Comparison of ENCODE assay signal across 8 cellular contexts in the genomic region with DNA sequence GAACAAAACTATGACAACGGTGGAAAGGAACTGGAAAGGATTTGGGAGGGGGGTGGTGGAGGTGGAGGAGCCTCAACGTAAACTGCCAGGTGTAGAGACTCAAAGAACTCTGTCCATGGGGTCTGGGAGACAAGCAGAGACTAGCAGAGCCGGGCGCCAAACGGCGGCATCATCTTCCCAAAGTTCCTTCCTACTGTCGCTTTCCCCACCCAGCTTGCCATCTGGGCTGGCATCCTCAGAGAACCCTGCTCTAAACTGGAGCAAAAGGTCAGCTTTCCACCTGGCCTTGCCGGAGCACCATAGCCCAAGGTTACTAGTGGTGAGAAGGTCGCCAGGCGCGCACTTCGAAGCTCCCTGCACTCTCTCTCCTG. TPM values are rescaled to one million over a fixed set of nuclear protein-coding genes. Genes with fewer than 3 reads are reported as not detected.
A peak's percentile ranks its signal among the peaks of the same experiment; 100 is the strongest.
DNase-seq lines count a peak whose midpoint lies in the region; ATAC-seq, FAIRE-seq and TF ChIP-seq lines count a peak whose summit lies in the region.

No MANE protein-coding gene starts in this region.

- no peaks in the 10 kb centered on the region for H3K27me3 ChIP-seq in heart left ventricle
- H3K27me3 ChIP-seq in GM12878 (replicated peaks in 1 of 2; ENCODE audit: control insufficient read depth in 2 of 2, insufficient read depth in 2 of 2, low read length in 1 of 2), result no peaks in the 10 kb centered on the region
- H3K27me3 ChIP-seq in uterus, result no peaks in the 10 kb centered on the region

- no peaks in the 10 kb centered on the region for H3K36me3 ChIP-seq in heart left ventricle
- H3K36me3 ChIP-seq in GM12878 (ENCODE audit: control insufficient read depth in 2 of 2, insufficient read depth in 2 of 2, low read length in 1 of 2), result no peaks in the 10 kb centered on the region
- H3K36me3 ChIP-seq in mesodermal cell (ENCODE audit: control insufficient read depth, insufficient read depth, low read length), result no peaks in the 10 kb centered on the region
- H3K36me3 ChIP-seq in uterus, result no peaks in the 10 kb centered on the region

- no peak for TF ChIP-seq EP300 in GM12878 (IDR thresholded peaks at IDR 0.05; ENCODE audit: borderline replicate concordance in 1 of 2, control insufficient read depth in 1 of 2, low read depth in 2 of 2, low read length in 2 of 2)

- TF ChIP-seq POLR2A in heart left ventricle (IDR thresholded peaks at IDR 0.05), result no peak
- TF ChIP-seq POLR2A in GM12878 (IDR thresholded peaks at IDR 0.05; ENCODE audit: low read depth, low read length), result 0 out of 2 replicates have a peak, but pooled peaks have one; percentile 15
- TF ChIP-seq POLR2A in uterus (IDR thresholded peaks at IDR 0.05), result no peak

- H4K20me1 ChIP-seq in GM12878 (ENCODE audit: control insufficient read depth, insufficient read depth), result no peaks in the 10 kb centered on the region

- no peak overlapping the region for H2AFZ ChIP-seq in GM12878 (ENCODE audit: control insufficient read depth, low read depth, low read length)

- WGBS in heart left ventricle, 4 donors, result 13 to 33% (median 23%) methylated on average over 7 to 12 of the region's 12 CpGs
- WGBS in GM12878 (ENCODE audit: insufficient coverage, insufficient replicate concordance, low lambda C conversion rate, missing lambda C conversion rate), result 82% methylated on average over 12 of the region's 12 CpGs
- 28 to 47% methylated on average over 3 to 8 of the region's 12 CpGs for WGBS in mesodermal cell (ENCODE audit: insufficient coverage in 2 of 2), 2 experiments

- H3K9me3 ChIP-seq in heart left ventricle, result no peaks in the 10 kb centered on the region
- H3K9me3 ChIP-seq in GM12878 (replicated peaks; ENCODE audit: control insufficient read depth, insufficient read depth, low read length), result no peaks in the 10 kb centered on the region
- H3K9me3 ChIP-seq in mesodermal cell (ENCODE audit: control insufficient read depth, low read length), result no peaks in the 10 kb centered on the region
- H3K9me3 ChIP-seq in uterus, result no peaks in the 10 kb centered on the region

- H3K4me2 ChIP-seq in GM12878 (ENCODE audit: control insufficient read depth, insufficient read depth), result peak overlapping the region; percentile 97

- SMC1A ChIA-PET in GM12878 (lab: Charles Lee; ENCODE audit: uncharacterized antibody, unreplicated experiment), result interaction anchor here (0.9 to 11.2 kb wide), 7 partner anchors 10 to 120 kb away, joined by 3 to 133 read pairs (median 4); no protein-coding TSS in a partner anchor

- DNase-seq in heart left ventricle (no peak), cardiac septum (ENCODE audit: low spot score) (no peak), GM12878 (ENCODE audit: low read depth, low spot score) (no peak), uterus (no peak), epidermal melanocyte (ENCODE audit: insufficient read length, low spot score) (no peak)
- DNase-seq in stimulated activated naive CD4-positive, alpha-beta T cell treated with Interleukin-2 at 50 U/mL for 16 hours (lab: John Stamatoyannopoulos, UW), result no peak

- H3K79me2 ChIP-seq in GM12878 (ENCODE audit: control insufficient read depth, insufficient read depth, low read length), result peaks cover 17% of the 10 kb centered on the region

- H3K4me3 ChIP-seq in heart left ventricle (peak overlapping the region in 11 of 12 donors; percentile 27 to 71 (median 61)), GM12878 (peak overlapping the region; percentile 78; the same call in 1 of the 2 replicates), mesodermal cell (ENCODE audit: extremely low read depth, insufficient read depth, low read length, poor library complexity, severe bottlenecking) (peak overlapping the region; percentile 38), uterus (peak overlapping the region; percentile 31 to 75)

- H3K9ac ChIP-seq in GM12878 (ENCODE audit: control insufficient read depth, insufficient read depth, low read length), result peak overlapping the region; percentile 94; the same call in 1 of the 2 replicates

- BruUV-seq in GM12878 (replicated peaks; lab: Mats Ljungman, UMichigan), result no TSS peak

- in situ Hi-C loops in GM12878 (cut with MboI), result no loop called here

- TF ChIP-seq CTCF in heart left ventricle (IDR thresholded peaks at IDR 0.05), result no peak
- TF ChIP-seq CTCF in GM12878 (IDR thresholded peaks at IDR 0.05 in 2 of 3, conservative IDR thresholded peaks at IDR 0.05 in 1 of 3; ENCODE audit: control insufficient read depth in 2 of 3, extremely low read depth in 1 of 3, insufficient read depth in 1 of 3, low read depth in 3 of 3, low read length in 3 of 3), result no peak
- TF ChIP-seq CTCF in uterus (IDR thresholded peaks at IDR 0.05), result no peak

- H3K27ac ChIP-seq in heart left ventricle, result peak overlapping the region; percentile 96 to 100 (median 100)
- H3K27ac ChIP-seq in GM12878 (ENCODE audit: control insufficient read depth, insufficient read depth), result peak overlapping the region; percentile 99
- H3K27ac ChIP-seq in mesodermal cell (ENCODE audit: low read depth, low read length, severe bottlenecking), result peak overlapping the region; percentile 97
- peak overlapping the region; percentile 98 to 100 for H3K27ac ChIP-seq in uterus

- no peak for ATAC-seq in heart left ventricle
- no peak for ATAC-seq in GM12878
- no peak for ATAC-seq in GM21717 (IDR thresholded peaks at IDR 0.05; ENCODE audit: unreplicated experiment)

- POLR2A ChIA-PET in GM12878 (lab: Charles Lee), result interaction anchor here (0.5 to 10.5 kb wide), 8 partner anchors 8 to 77 kb away, joined by 3 to 151 read pairs (median 10); no protein-coding TSS in a partner anchor

- CTCF ChIA-PET in GM12878 (lab: Yijun Ruan, JAX), result interaction anchor here (0.7 to 3.3 kb wide), 7 partner anchors 9 to 85 kb away, joined by 3 to 8 read pairs (median 3); no protein-coding TSS in a partner anchor

- RAD21 ChIA-PET in GM12878 (lab: Charles Lee; ENCODE audit: unreplicated experiment), result interaction anchor here (0.9 to 3.2 kb wide), 7 partner anchors 8 to 119 kb away, joined by 3 to 27 read pairs (median 4); no protein-coding TSS in a partner anchor

- peaks cover 16 to 87% (median 59%) of the 10 kb centered on the region in 12 donors for H3K4me1 ChIP-seq in heart left ventricle
- peaks cover 49% of the 10 kb centered on the region for H3K4me1 ChIP-seq in GM12878 (ENCODE audit: control insufficient read depth, insufficient read depth, low read length)
- peaks cover 49% of the 10 kb centered on the region for H3K4me1 ChIP-seq in mesodermal cell (ENCODE audit: control insufficient read depth, insufficient read depth, low read length, poor library complexity, severe bottlenecking)
- H3K4me1 ChIP-seq in uterus, result peaks cover 16 to 32% of the 10 kb centered on the region in 2 donors

- intact Hi-C loops in heart left ventricle (cut with DNase I), result loop anchor here in 1 of 10 donors (2.0 kb wide), 1 partner anchor 114 kb away; no protein-coding TSS in a partner anchor
- intact Hi-C loops in cardiac septum (cut with DNase I), result loop anchor here (2.0 kb wide), 1 partner anchor 66 kb away; a partner anchor contains a TSS
- intact Hi-C loops in GM12878 (cut with micrococcal nuclease; ENCODE audit: unreplicated experiment), result no loop called here
- intact Hi-C loops in uterus (cut with DNase I; ENCODE audit: low total_unique reads), result no loop called here

- no peak for TF ChIP-seq RAD21 in GM12878 (IDR thresholded peaks at IDR 0.05; ENCODE audit: insufficient read depth, low read depth, low read length)

- FAIRE-seq in GM12878 (lab: Jason Lieb, UNC), result no peak

TF ChIP-seq in GM12878, 131 proteins besides CTCF, POLR2A, EP300 and RAD21:
- TF ChIP-seq SREBF2 (IDR thresholded peaks at IDR 0.05; ENCODE audit: low read length) (no peak), NFIC (IDR thresholded peaks at IDR 0.05; ENCODE audit: low read depth, low read length) (0 out of 2 replicates have a peak, but pooled peaks have one; percentile 12)

RNA-seq across cellular contexts. Expression of a gene that starts 4.0 kb away (rescaled TPM):
- total RNA-seq in heart left ventricle, result 10 to 100 TPM; 31.7 to 59.2 (median 36.7) TPM
- polyA plus RNA-seq in heart left ventricle, result 10 to 100 TPM in 1 of 2 donors, 1 to 10 TPM in 1; 7.5 to 24.4 TPM
- 46.0 TPM for total RNA-seq in cardiac septum
- 24.2 and 27.6 TPM in 2 replicates for total RNA-seq in GM12878 (2013; cell fraction: nucleolus; rRNA removed)
- total RNA-seq in GM12878 (2014; rRNA removed), result 19.1 and 22.8 TPM in 2 replicates
- 2.8 and 3.4 TPM in 2 replicates for total RNA-seq in GM12878 (2014; rRNA removed; fragmentation: Illumina TruSeq; extraction: Trizol)
- 33.3 and 34.5 TPM in 2 replicates for total RNA-seq in GM12878 (2021)
- 3.2 TPM for polyA plus RNA-seq in GM12878 (2011; ENCODE audit: low read depth)
- polyA plus RNA-seq in GM12878 (2011; rRNA removed), result 8.3 and 9.7 TPM in 2 replicates
- 11.4 and 14.5 TPM in 2 replicates for polyA plus RNA-seq in GM12878 (2011; cell fraction: cytosol; rRNA removed)
- 25.0 and 34.8 TPM in 2 replicates for polyA plus RNA-seq in GM12878 (2011; cell fraction: nucleus; rRNA removed)
- polyA plus RNA-seq in GM12878 (2012), result 13.7 and 15.9 TPM in 2 replicates
- 1.6 and 2.9 TPM in 2 replicates for polyA plus RNA-seq in GM12878 (2014; fragmentation: Illumina TruSeq; extraction: Trizol)
- polyA plus RNA-seq in GM12878 (2014; fragmentation: Nextera tagmentation; extraction: Ambion mirVana), result 1 to 10 TPM; 1.2 to 1.9 TPM
- polyA plus RNA-seq in GM12878 (2014; rRNA removed), result 11.6 and 14.4 TPM in 2 replicates
- polyA plus RNA-seq in GM12878 (2016; fragmentation: Nextera tagmentation; extraction: Ambion mirVana), result 1 to 10 TPM; 1.4 to 2.3 TPM
- polyA minus RNA-seq in GM12878 (2011; rRNA and poly(A)+ RNA removed), result 7.2 and 13.4 TPM in 2 replicates
- 19.1 and 23.4 TPM in 2 replicates for polyA minus RNA-seq in GM12878 (2011; cell fraction: cytosol; rRNA and poly(A)+ RNA removed)
- polyA minus RNA-seq in GM12878 (2011; cell fraction: nucleus; rRNA and poly(A)+ RNA removed), result 16.6 and 29.0 TPM in 2 replicates
- polyA plus RNA-seq in mesodermal cell (2013, experiment 1 of 2), result 60.3 TPM
- 43.8 TPM for polyA plus RNA-seq in mesodermal cell (2013, experiment 2 of 2)
- 10 to 100 TPM; 15.6 to 60.8 (median 36.6) TPM for total RNA-seq in uterus
